ENCODE assay signal across 1 cellular context in the genomic region with DNA sequence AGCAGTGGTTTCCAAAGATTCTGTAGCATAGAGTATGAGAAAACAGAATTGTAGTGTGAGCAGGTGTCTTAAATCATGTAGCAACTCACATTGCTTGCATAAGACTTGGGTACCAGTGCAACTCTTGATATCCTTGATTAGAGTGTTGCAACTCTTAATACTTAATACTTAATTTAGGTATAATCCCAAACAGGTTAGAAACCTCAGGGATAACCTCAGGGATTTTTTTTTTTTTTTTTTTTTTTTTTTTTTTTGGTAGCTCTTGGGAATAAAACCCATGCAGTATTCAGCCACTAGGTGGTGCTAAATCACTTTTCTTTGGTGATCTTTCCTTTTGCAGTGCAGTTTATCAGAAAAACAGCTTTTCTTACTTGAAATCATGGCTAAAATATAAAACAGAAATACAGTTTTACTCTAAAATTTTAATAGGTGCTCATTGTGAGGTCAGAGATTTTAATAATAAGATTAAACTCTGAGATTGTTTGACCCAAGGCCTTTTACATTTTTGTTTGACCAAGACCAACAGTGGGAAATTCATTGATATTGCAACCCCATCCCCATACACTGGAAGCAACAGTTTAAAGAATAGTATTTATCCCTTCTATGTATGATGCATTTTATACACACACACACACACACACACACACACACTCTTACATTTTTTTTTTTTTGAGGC.
TF ChIP-seq lines count a peak whose summit lies in the region.

No MANE protein-coding gene starts in this region.

TF ChIP-seq in SK-N-SH treated with all-trans-retinoic acid at 6 μM for 48 hours, 23 proteins besides CTCF, POLR2A, EP300 and RAD21 (continued from another document):
- TF ChIP-seq, protein P1, sequence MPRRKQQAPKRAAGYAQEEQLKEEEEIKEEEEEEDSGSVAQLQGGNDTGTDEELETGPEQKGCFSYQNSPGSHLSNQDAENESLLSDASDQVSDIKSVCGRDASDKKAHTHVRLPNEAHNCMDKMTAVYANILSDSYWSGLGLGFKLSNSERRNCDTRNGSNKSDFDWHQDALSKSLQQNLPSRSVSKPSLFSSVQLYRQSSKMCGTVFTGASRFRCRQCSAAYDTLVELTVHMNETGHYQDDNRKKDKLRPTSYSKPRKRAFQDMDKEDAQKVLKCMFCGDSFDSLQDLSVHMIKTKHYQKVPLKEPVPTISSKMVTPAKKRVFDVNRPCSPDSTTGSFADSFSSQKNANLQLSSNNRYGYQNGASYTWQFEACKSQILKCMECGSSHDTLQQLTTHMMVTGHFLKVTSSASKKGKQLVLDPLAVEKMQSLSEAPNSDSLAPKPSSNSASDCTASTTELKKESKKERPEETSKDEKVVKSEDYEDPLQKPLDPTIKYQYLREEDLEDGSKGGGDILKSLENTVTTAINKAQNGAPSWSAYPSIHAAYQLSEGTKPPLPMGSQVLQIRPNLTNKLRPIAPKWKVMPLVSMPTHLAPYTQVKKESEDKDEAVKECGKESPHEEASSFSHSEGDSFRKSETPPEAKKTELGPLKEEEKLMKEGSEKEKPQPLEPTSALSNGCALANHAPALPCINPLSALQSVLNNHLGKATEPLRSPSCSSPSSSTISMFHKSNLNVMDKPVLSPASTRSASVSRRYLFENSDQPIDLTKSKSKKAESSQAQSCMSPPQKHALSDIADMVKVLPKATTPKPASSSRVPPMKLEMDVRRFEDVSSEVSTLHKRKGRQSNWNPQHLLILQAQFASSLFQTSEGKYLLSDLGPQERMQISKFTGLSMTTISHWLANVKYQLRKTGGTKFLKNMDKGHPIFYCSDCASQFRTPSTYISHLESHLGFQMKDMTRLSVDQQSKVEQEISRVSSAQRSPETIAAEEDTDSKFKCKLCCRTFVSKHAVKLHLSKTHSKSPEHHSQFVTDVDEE (CRISPR knock-in tag; IDR thresholded peaks at IDR 0.05): no peak
- TF ChIP-seq PPARA (CRISPR knock-in tag; IDR thresholded peaks at IDR 0.05; ENCODE audit: borderline replicate concordance) (no peak), TCF4 (CRISPR knock-in tag; IDR thresholded peaks at IDR 0.05; ENCODE audit: borderline replicate concordance) (no peak), GLIS3 (CRISPR knock-in tag; IDR thresholded peaks at IDR 0.05) (no peak), ISL1 (CRISPR knock-in tag; IDR thresholded peaks at IDR 0.05) (no peak), CSDC2 (CRISPR knock-in tag; IDR thresholded peaks at IDR 0.05) (no peak), ZNF8 (CRISPR knock-in tag; IDR thresholded peaks at IDR 0.05) (no peak), CSRNP3 (CRISPR knock-in tag; IDR thresholded peaks at IDR 0.05) (no peak), ARNTL (CRISPR knock-in tag; IDR thresholded peaks at IDR 0.05; ENCODE audit: borderline replicate concordance, low read depth) (no peak), OSR1 (CRISPR knock-in tag; IDR thresholded peaks at IDR 0.05) (no peak), ZNF70 (CRISPR knock-in tag; IDR thresholded peaks at IDR 0.05) (no peak), ESRRG (CRISPR knock-in tag; IDR thresholded peaks at IDR 0.05) (no peak), PATZ1 (CRISPR knock-in tag; IDR thresholded peaks at IDR 0.05; ENCODE audit: borderline replicate concordance) (no peak), BACH2 (CRISPR knock-in tag; IDR thresholded peaks at IDR 0.05; ENCODE audit: borderline replicate concordance) (no peak), SNAI2 (CRISPR knock-in tag; IDR thresholded peaks at IDR 0.05) (no peak)
- TF ChIP-seq, protein P2, sequence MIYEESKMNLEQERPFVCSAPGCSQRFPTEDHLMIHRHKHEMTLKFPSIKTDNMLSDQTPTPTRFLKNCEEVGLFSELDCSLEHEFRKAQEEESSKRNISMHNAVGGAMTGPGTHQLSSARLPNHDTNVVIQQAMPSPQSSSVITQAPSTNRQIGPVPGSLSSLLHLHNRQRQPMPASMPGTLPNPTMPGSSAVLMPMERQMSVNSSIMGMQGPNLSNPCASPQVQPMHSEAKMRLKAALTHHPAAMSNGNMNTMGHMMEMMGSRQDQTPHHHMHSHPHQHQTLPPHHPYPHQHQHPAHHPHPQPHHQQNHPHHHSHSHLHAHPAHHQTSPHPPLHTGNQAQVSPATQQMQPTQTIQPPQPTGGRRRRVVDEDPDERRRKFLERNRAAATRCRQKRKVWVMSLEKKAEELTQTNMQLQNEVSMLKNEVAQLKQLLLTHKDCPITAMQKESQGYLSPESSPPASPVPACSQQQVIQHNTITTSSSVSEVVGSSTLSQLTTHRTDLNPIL (CRISPR knock-in tag; IDR thresholded peaks at IDR 0.05; ENCODE audit: low read depth): no peak
